In the genomic region with DNA sequence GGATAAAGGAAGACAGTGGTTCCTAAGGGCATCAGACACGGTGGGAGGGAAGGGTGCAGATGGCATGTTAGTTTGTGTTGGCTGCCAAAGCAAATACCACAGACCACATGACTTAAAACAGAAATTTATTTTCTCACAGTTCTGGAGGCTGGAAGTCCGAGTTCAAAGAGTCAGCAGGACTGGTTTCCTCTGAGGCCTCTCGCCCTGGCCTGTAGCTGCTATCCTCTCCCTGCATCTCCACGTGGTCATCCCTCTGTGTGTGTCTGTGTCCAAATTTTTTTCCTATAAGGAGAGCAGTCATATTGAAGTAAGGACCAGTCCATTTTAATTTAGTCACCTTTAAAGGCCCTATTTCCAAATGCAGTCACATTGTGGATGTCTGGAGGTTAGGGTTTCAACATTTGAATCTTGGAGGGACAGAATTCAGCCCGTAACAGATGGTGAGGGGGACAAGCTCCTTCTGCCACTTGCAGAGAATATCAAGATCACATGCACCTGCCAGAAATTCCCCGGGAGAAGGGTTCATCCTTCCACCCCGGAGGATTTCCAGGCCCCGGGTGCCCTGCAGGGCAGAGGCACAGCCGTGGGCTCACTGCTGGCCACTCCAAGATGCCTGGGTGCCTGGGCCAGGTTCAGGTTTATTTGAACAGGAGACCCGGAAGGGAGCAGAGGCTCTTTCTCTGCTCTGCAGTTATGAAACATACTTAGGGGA, we compare ENCODE assay signal across 8 cellular contexts. TPM values are rescaled to one million over a fixed set of nuclear protein-coding genes. Genes with fewer than 3 reads are reported as not detected.
DNase-seq lines count a peak whose midpoint lies in the region; ATAC-seq lines count a peak whose summit lies in the region.

No MANE protein-coding gene starts in this region.

- no peaks in the 10 kb centered on the region for H3K36me3 ChIP-seq in CD4-positive, CD25-positive, alpha-beta regulatory T cell (ENCODE audit: control insufficient read depth, insufficient read depth, low read length)

- POLR2A ChIA-PET in activated CD4-positive, alpha-beta memory T cell treated with anti-CD3 and anti-CD28 coated beads, Interleukin-2, amount 10 ng/mL, durations not matched to agents 7 days and 5 days (lab: Charles Lee) = interaction anchor here (0.5 to 13.6 kb wide), 7 partner anchors 9 to 105 kb away, joined by 4 to 291 read pairs (median 23); partner anchors contain the start of gene MGAT4A

- peaks cover 0 to 2% (median 0%) of the 10 kb centered on the region in 7 donors for H3K9me3 Mint-ChIP-seq in CD4-positive, CD25-positive, alpha-beta regulatory T cell
- no peaks in the 10 kb centered on the region for H3K9me3 Mint-ChIP-seq in activated CD4-positive, alpha-beta memory T cell treated with anti-CD3 and anti-CD28 coated beads, Interleukin-2, amount 10 ng/mL, durations not matched to agents 7 days and 5 days

- peaks cover 8% of the 10 kb centered on the region for H3K36me3 Mint-ChIP-seq in CD4-positive, CD25-positive, alpha-beta regulatory T cell
- peaks cover 24% of the 10 kb centered on the region for H3K36me3 Mint-ChIP-seq in activated CD4-positive, alpha-beta memory T cell treated with anti-CD3 and anti-CD28 coated beads, Interleukin-2, amount 10 ng/mL, durations not matched to agents 7 days and 5 days (ENCODE audit: low read depth)

- no peaks in the 10 kb centered on the region for H3K27me3 ChIP-seq in CD4-positive, CD25-positive, alpha-beta regulatory T cell (ENCODE audit: control insufficient read depth, insufficient read depth, low read length)

- H3K4me3 Mint-ChIP-seq in CD4-positive, CD25-positive, alpha-beta regulatory T cell = peak overlapping the region in 3 of 4 donors; percentile 33 to 61 (median 46)
- H3K4me3 Mint-ChIP-seq in activated CD4-positive, alpha-beta memory T cell treated with anti-CD3 and anti-CD28 coated beads, Interleukin-2, amount 10 ng/mL, durations not matched to agents 7 days and 5 days = peak overlapping the region; percentile 53

- ATAC-seq in CD4-positive, CD25-positive, alpha-beta regulatory T cell (ENCODE audit: low read depth in 2 of 2) = no peak
- no peak for ATAC-seq in GM19328 (IDR thresholded peaks at IDR 0.05; ENCODE audit: unreplicated experiment)
- ATAC-seq in GM21576 (IDR thresholded peaks at IDR 0.05; ENCODE audit: unreplicated experiment) = no peak
- no peak for ATAC-seq in GM18909 (IDR thresholded peaks at IDR 0.05; ENCODE audit: poor library complexity, unreplicated experiment)

- H3K4me1 Mint-ChIP-seq in CD4-positive, CD25-positive, alpha-beta regulatory T cell = peaks cover 8 to 84% (median 50%) of the 10 kb centered on the region in 4 donors
- H3K4me1 Mint-ChIP-seq in activated CD4-positive, alpha-beta memory T cell treated with anti-CD3 and anti-CD28 coated beads, Interleukin-2, amount 10 ng/mL, durations not matched to agents 7 days and 5 days = peaks cover 83% of the 10 kb centered on the region

- H3K9me3 ChIP-seq in CD4-positive, CD25-positive, alpha-beta regulatory T cell (ENCODE audit: control insufficient read depth in 2 of 2, low read length in 2 of 2) = no peaks in the 10 kb centered on the region

- peak overlapping the region; percentile 82 to 89 (median 88) for H3K27ac Mint-ChIP-seq in CD4-positive, CD25-positive, alpha-beta regulatory T cell
- peak overlapping the region; percentile 71 for H3K27ac Mint-ChIP-seq in activated CD4-positive, alpha-beta memory T cell treated with anti-CD3 and anti-CD28 coated beads, Interleukin-2, amount 10 ng/mL, durations not matched to agents 7 days and 5 days

- CTCF ChIA-PET in activated CD4-positive, alpha-beta memory T cell treated with anti-CD3 and anti-CD28 coated beads, Interleukin-2, amount 10 ng/mL, durations not matched to agents 7 days and 5 days (lab: Charles Lee) = interaction anchor here (1.1 to 2.6 kb wide), 2 partner anchors 11 to 120 kb away, joined by 4 to 8 read pairs; no protein-coding TSS in a partner anchor

- peak overlapping the region; percentile 19 for H3K4me3 ChIP-seq in CD4-positive, CD25-positive, alpha-beta regulatory T cell (ENCODE audit: low read depth, low read length)

- H3K27ac ChIP-seq in CD4-positive, CD25-positive, alpha-beta regulatory T cell (ENCODE audit: insufficient read depth, low read length, poor library complexity, severe bottlenecking) = peak overlapping the region; percentile 85

- DNase-seq in CD4-positive, CD25-positive, alpha-beta regulatory T cell = no peak
- peak; percentile 77 for DNase-seq in H4 (ENCODE audit: low spot score)
- no peak for DNase-seq in activated CD4-positive, alpha-beta memory T cell treated with anti-CD3 and anti-CD28 coated beads, Interleukin-2, amount 10 ng/mL, durations not matched to agents 7 days and 5 days
- peak; percentile 77 for DNase-seq in kidney glomerular epithelial cell (lab: John Stamatoyannopoulos, UW)
- DNase-seq in GOT3 (lab: John Stamatoyannopoulos, UW) = no peak

- no peaks in the 10 kb centered on the region for H3K27me3 Mint-ChIP-seq in CD4-positive, CD25-positive, alpha-beta regulatory T cell
- H3K27me3 Mint-ChIP-seq in activated CD4-positive, alpha-beta memory T cell treated with anti-CD3 and anti-CD28 coated beads, Interleukin-2, amount 10 ng/mL, durations not matched to agents 7 days and 5 days = no peaks in the 10 kb centered on the region

- H3K4me1 ChIP-seq in CD4-positive, CD25-positive, alpha-beta regulatory T cell (ENCODE audit: control insufficient read depth, insufficient read depth, low read length, poor library complexity, severe bottlenecking) = peaks cover 55% of the 10 kb centered on the region

RNA-seq across cellular contexts. Expression of gene MGAT4A, which starts 38.0 kb away (rescaled TPM):
- total RNA-seq in CD4-positive, CD25-positive, alpha-beta regulatory T cell = 105 TPM
- polyA plus RNA-seq in CD4-positive, CD25-positive, alpha-beta regulatory T cell = 100 to 1,000 TPM; 101 to 143 (median 129) TPM
- total RNA-seq in H4 (2014; rRNA removed; shearing (Covaris generic)) = 5.2 and 5.6 TPM in 2 replicates
- total RNA-seq in activated CD4-positive, alpha-beta memory T cell treated with anti-CD3 and anti-CD28 coated beads, Interleukin-2, amount 10 ng/mL, durations not matched to agents 7 days and 5 days = 10 to 100 TPM; 69.8 to 80.6 TPM

Comparison
In these comparisons a context has a peak if more than half of its experiments do, and no peak if none do; other contexts are left out.
1. DNase-seq: peak in H4 (single experiment) and kidney glomerular epithelial cell (single experiment); none in CD4-positive, CD25-positive, alpha-beta regulatory T cell (0 of 3), activated CD4-positive, alpha-beta memory T cell treated with anti-CD3 and anti-CD28 coated beads, Interleukin-2, amount 10 ng/mL, durations not matched to agents 7 days and 5 days (single experiment) and GOT3 (single experiment).
2. RNA of gene MGAT4A, which starts 38.0 kb away (total RNA-seq): 105 TPM in CD4-positive, CD25-positive, alpha-beta regulatory T cell (single experiment) and 69.8 to 80.6 TPM in activated CD4-positive, alpha-beta memory T cell treated with anti-CD3 and anti-CD28 coated beads, Interleukin-2, amount 10 ng/mL, durations not matched to agents 7 days and 5 days; 5.2 to 5.6 TPM in H4; every median in the first group is over 10 times any median in the second.